In genomic region chr20:45771182-45771759, GRCh38 we compare ENCODE assay signal across 1 cellular context.
TF ChIP-seq lines count a peak whose summit lies in the region.

No MANE protein-coding gene starts in this region.

TF ChIP-seq in GM12878, 131 proteins besides CTCF, POLR2A, EP300 and RAD21 (continued from another document):
- TF ChIP-seq ATF3 (IDR thresholded peaks at IDR 0.05; ENCODE audit: borderline replicate concordance, extremely low read depth, low read depth, low read length) (peak; percentile 75; the same call in 1 of the 2 replicates), BCL3 (IDR thresholded peaks at IDR 0.05; ENCODE audit: borderline replicate concordance, insufficient read depth, low read depth, low read length, poor library complexity, severe bottlenecking) (no peak), ZNF207 (IDR thresholded peaks at IDR 0.05; ENCODE audit: borderline replicate concordance) (no peak), STAT1 (conservative IDR thresholded peaks at IDR 0.05) (0 out of 2 replicates have a peak, but pooled peaks have one; percentile 60), HDAC6 (IDR thresholded peaks at IDR 0.05; ENCODE audit: unreplicated experiment) (no peak), PKNOX1 (IDR thresholded peaks at IDR 0.05) (no peak), USF2 (IDR thresholded peaks at IDR 0.05; ENCODE audit: borderline replicate concordance, low read depth, low read length) (peak; percentile 54; the same call in 1 of the 2 replicates), ZNF687 (IDR thresholded peaks at IDR 0.05) (no peak), TCF12 (IDR thresholded peaks at IDR 0.05; ENCODE audit: low read depth, low read length) (no peak), SREBF2 (IDR thresholded peaks at IDR 0.05; ENCODE audit: low read length) (no peak), HDGF (IDR thresholded peaks at IDR 0.05) (no peak), ESRRA (IDR thresholded peaks at IDR 0.05; ENCODE audit: low read length) (peak; percentile 74; the same call in 1 of the 2 replicates)
